In the genomic region with DNA sequence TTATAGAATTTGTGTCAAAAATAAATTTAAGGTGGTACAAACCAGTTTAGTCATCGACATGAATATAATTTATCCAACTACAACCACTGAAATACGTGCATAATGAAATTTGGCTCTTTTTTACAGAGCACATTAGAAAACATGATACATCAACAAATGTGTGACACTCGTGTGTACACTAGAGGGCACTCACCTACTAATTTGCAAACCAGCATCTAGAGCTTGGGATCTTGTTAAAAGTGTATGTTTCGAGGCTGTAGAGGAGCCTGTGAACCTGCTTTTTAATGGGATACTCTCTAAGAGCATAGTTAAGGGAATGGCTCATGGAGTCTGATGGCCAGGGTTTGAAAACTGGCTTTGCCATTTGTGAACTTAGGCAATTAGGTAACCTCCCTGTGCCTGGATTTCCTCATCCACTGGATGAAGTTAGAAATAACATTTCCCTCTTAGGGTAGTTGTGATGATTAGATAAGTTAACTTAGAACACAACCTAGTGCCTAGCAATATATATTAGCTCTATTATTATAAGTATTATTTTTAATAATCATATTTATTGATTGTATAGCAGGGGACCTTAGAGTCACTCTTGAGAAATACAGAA, we compare ENCODE assay signal across 8 cellular contexts. TPM values are rescaled to one million over a fixed set of nuclear protein-coding genes. Genes with fewer than 3 reads are reported as not detected.
A peak's percentile ranks its signal among the peaks of the same experiment; 100 is the strongest.
DNase-seq lines count a peak whose midpoint lies in the region; ATAC-seq and TF ChIP-seq lines count a peak whose summit lies in the region.

No MANE protein-coding gene starts in this region.

- DNase-seq in activated naive CD8-positive, alpha-beta T cell treated with anti-CD3 and anti-CD28 coated beads, Interleukin-2, amount 10 ng/mL, durations not matched to agents 7 days and 5 days = no peak
- DNase-seq in activated naive CD8-positive, alpha-beta T cell treated with anti-CD3 and anti-CD28 coated beads for 36 hours = no peak
- DNase-seq in colonic mucosa (no peak), right lobe of liver (peak in 1 of 3 donors; percentile 47)
- DNase-seq in stimulated activated CD8-positive, alpha-beta memory T cell treated with anti-CD3 and anti-CD28 coated beads, Interleukin-4, amount 100 ng/mL, for 48 hours = no peak

- intact Hi-C loops in colonic mucosa (cut with DNase I) (loop anchor here (5.0 kb wide), 1 partner anchor 210 kb away; no protein-coding TSS in a partner anchor), right lobe of liver (cut with DNase I) (no loop called here)

- TF ChIP-seq CTCF in OCI-LY3 (IDR thresholded peaks at IDR 0.05; ENCODE audit: low read depth, low read length) (peak; percentile 94), colonic mucosa (IDR thresholded peaks at IDR 0.05) (peak; percentile 58), right lobe of liver (IDR thresholded peaks at IDR 0.05) (peak; percentile 77 to 79 (median 78))

- H3K36me3 Mint-ChIP-seq in activated naive CD8-positive, alpha-beta T cell treated with anti-CD3 and anti-CD28 coated beads, Interleukin-2, amount 10 ng/mL, durations not matched to agents 7 days and 5 days = no peaks in the 10 kb centered on the region
- H3K36me3 Mint-ChIP-seq in activated naive CD8-positive, alpha-beta T cell treated with anti-CD3 and anti-CD28 coated beads for 36 hours = no peaks in the 10 kb centered on the region

- WGBS in right lobe of liver (ENCODE audit: insufficient coverage, low coverage, low lambda C conversion rate, missing lambda C conversion rate) = 0% methylated on average over 4 of the region's 4 CpGs

- H3K4me1 ChIP-seq in OCI-LY3 (ENCODE audit: low read length) (peaks cover 18% of the 10 kb centered on the region), colonic mucosa (no peaks in the 10 kb centered on the region), right lobe of liver (peaks cover 0 to 39% (median 10%) of the 10 kb centered on the region in 4 donors)

- H3K27ac ChIP-seq in OCI-LY3 (ENCODE audit: low read length) = no peak overlapping the region
- no peak overlapping the region for H3K27ac ChIP-seq in colonic mucosa
- H3K27ac ChIP-seq in right lobe of liver = no peak overlapping the region

- H3K27me3 Mint-ChIP-seq in activated naive CD8-positive, alpha-beta T cell treated with anti-CD3 and anti-CD28 coated beads, Interleukin-2, amount 10 ng/mL, durations not matched to agents 7 days and 5 days = peaks cover 4% of the 10 kb centered on the region
- H3K27me3 Mint-ChIP-seq in activated naive CD8-positive, alpha-beta T cell treated with anti-CD3 and anti-CD28 coated beads for 36 hours = peaks cover 14% of the 10 kb centered on the region

- peak; percentile 56 for ATAC-seq in activated naive CD8-positive, alpha-beta T cell treated with anti-CD3 and anti-CD28 coated beads, Interleukin-2, amount 10 ng/mL, durations not matched to agents 7 days and 5 days (ENCODE audit: low read depth)
- ATAC-seq in GM21447 (IDR thresholded peaks at IDR 0.05; ENCODE audit: unreplicated experiment) (peak; percentile 74), HG03575 (IDR thresholded peaks at IDR 0.05; ENCODE audit: extremely low read depth, insufficient number of reproducible peaks, low FRiP score, unreplicated experiment) (peak; percentile 41), right lobe of liver (peak; percentile 90 to 97 (median 94))

- no peaks in the 10 kb centered on the region for H3K9me3 Mint-ChIP-seq in activated naive CD8-positive, alpha-beta T cell treated with anti-CD3 and anti-CD28 coated beads, Interleukin-2, amount 10 ng/mL, durations not matched to agents 7 days and 5 days
- peaks cover under 1% of the 10 kb centered on the region for H3K9me3 Mint-ChIP-seq in activated naive CD8-positive, alpha-beta T cell treated with anti-CD3 and anti-CD28 coated beads for 36 hours

- 0 out of 2 replicates have a peak, but pooled peaks cover 3% of the 10 kb centered on the region for H3K27me3 ChIP-seq in OCI-LY3 (ENCODE audit: low read depth, low read length)
- H3K27me3 ChIP-seq in colonic mucosa = no peaks in the 10 kb centered on the region
- no peaks in the 10 kb centered on the region for H3K27me3 ChIP-seq in right lobe of liver

- H3K4me3 ChIP-seq in OCI-LY3 (ENCODE audit: low read length) (no peak overlapping the region), colonic mucosa (no peak overlapping the region), right lobe of liver (no peak overlapping the region)

- TF ChIP-seq POLR2A in right lobe of liver (IDR thresholded peaks at IDR 0.05) = no peak

- H3K9ac ChIP-seq in OCI-LY3 (ENCODE audit: low read length) (no peak overlapping the region), colonic mucosa (ENCODE audit: low read depth in 2 of 2, low read length in 2 of 2) (no peak overlapping the region)

- H3K9me3 ChIP-seq in OCI-LY3 (ENCODE audit: insufficient read depth, low read length) (no peaks in the 10 kb centered on the region; the same call in 1 of the 2 replicates), colonic mucosa (no peaks in the 10 kb centered on the region), right lobe of liver (no peaks in the 10 kb centered on the region)

- H3K4me2 ChIP-seq in OCI-LY3 (ENCODE audit: low read length) = no peak overlapping the region

- no peak overlapping the region for H3K27ac Mint-ChIP-seq in activated naive CD8-positive, alpha-beta T cell treated with anti-CD3 and anti-CD28 coated beads, Interleukin-2, amount 10 ng/mL, durations not matched to agents 7 days and 5 days
- H3K27ac Mint-ChIP-seq in activated naive CD8-positive, alpha-beta T cell treated with anti-CD3 and anti-CD28 coated beads for 36 hours = no peak overlapping the region

- peaks cover 6% of the 10 kb centered on the region for H3K4me1 Mint-ChIP-seq in activated naive CD8-positive, alpha-beta T cell treated with anti-CD3 and anti-CD28 coated beads, Interleukin-2, amount 10 ng/mL, durations not matched to agents 7 days and 5 days
- no peaks in the 10 kb centered on the region for H3K4me1 Mint-ChIP-seq in activated naive CD8-positive, alpha-beta T cell treated with anti-CD3 and anti-CD28 coated beads for 36 hours

- H3K36me3 ChIP-seq in OCI-LY3 (replicated peaks; ENCODE audit: low read depth, low read length) (no peaks in the 10 kb centered on the region), colonic mucosa (no peaks in the 10 kb centered on the region), right lobe of liver (no peaks in the 10 kb centered on the region)

- H2AFZ ChIP-seq in OCI-LY3 (ENCODE audit: low read depth, low read length) = no peak overlapping the region

- POLR2A ChIA-PET in activated naive CD8-positive, alpha-beta T cell treated with anti-CD3 and anti-CD28 coated beads, Interleukin-2, amount 10 ng/mL, durations not matched to agents 7 days and 5 days (lab: Charles Lee) = interaction anchor here (0.6 kb wide), 1 partner anchor 37 kb away, joined by 4 read pairs; no protein-coding TSS in a partner anchor

- no peaks in the 10 kb centered on the region for H4K20me1 ChIP-seq in OCI-LY3 (ENCODE audit: insufficient read depth, low read length)

- no peaks in the 10 kb centered on the region for H3K79me2 ChIP-seq in OCI-LY3 (ENCODE audit: low read length)

- no peak overlapping the region for H3K4me3 Mint-ChIP-seq in activated naive CD8-positive, alpha-beta T cell treated with anti-CD3 and anti-CD28 coated beads, Interleukin-2, amount 10 ng/mL, durations not matched to agents 7 days and 5 days
- H3K4me3 Mint-ChIP-seq in activated naive CD8-positive, alpha-beta T cell treated with anti-CD3 and anti-CD28 coated beads for 36 hours = no peak overlapping the region

RNA-seq across cellular contexts. Expression of gene CPOX, which starts 8.8 kb away (rescaled TPM):
- total RNA-seq in activated naive CD8-positive, alpha-beta T cell treated with anti-CD3 and anti-CD28 coated beads, Interleukin-2, amount 10 ng/mL, durations not matched to agents 7 days and 5 days = 10 to 100 TPM; 51.1 to 52.2 TPM
- total RNA-seq in activated naive CD8-positive, alpha-beta T cell treated with anti-CD3 and anti-CD28 coated beads for 36 hours = 10 to 100 TPM; 48.6 to 54.7 TPM
- total RNA-seq in colonic mucosa (10 to 100 TPM; 23.3 to 31.7 TPM), right lobe of liver (10 to 100 TPM; 20.3 to 26.9 (median 22.6) TPM)

Comparison
In these comparisons a context has a peak if more than half of its experiments do, and no peak if none do; other contexts are left out.
1. ATAC-seq: peak in every context shown above with its lines; median percentile 94 in right lobe of liver; 74 in GM21447; 56 in activated naive CD8-positive, alpha-beta T cell treated with anti-CD3 and anti-CD28 coated beads, Interleukin-2, amount 10 ng/mL, durations not matched to agents 7 days and 5 days; 41 in HG03575.